Comparison of ENCODE assay signal across 16 cellular contexts in genomic region chr4:101160792-101161592, GRCh38.
"Had no signal": no experiment of that assay in that cellular context is flagged by ENCODE, and none has a peak within 500 bp of the region (broad histone marks: within the 10 kb centered on the region; RNA-seq: fewer than 3 reads in every experiment).

No MANE protein-coding gene starts in this region.

- H3K27me3 ChIP-seq: cardiac muscle cell, spleen, upper lobe of right lung had no signal

- H3K9me3 ChIP-seq: left ventricle myocardium inferior, spleen, upper lobe of right lung had no signal

- ATAC-seq: activated CD4-positive, alpha-beta T cell treated with anti-CD3 and anti-CD28 coated beads for 36 hours; stimulated activated naive B cell treated with anti-CD40 and anti-IgM and Interleukin-4, amounts not matched to agents 10 μg/mL and 1 μg/mL and 100 μg/mL, for 72 hours; upper lobe of right lung; WTC11 had no signal

- H3K4me1 ChIP-seq: upper lobe of right lung had no signal

- FAIRE-seq: frontal cortex had no signal

- H3K4me3 ChIP-seq: cardiac muscle cell, left ventricle myocardium inferior, spleen, upper lobe of right lung had no signal

- H3K27ac ChIP-seq: cardiac muscle cell, left ventricle myocardium inferior, spleen, upper lobe of right lung had no signal

- DNase-seq: activated CD4-positive, alpha-beta T cell treated with anti-CD3 and anti-CD28 coated beads for 36 hours; activated CD4-positive, alpha-beta T cell treated with anti-CD3 and anti-CD28 coated beads, Interleukin-2, amount 50 U/mL, for 48 hours; activated gamma-delta T cell; erythroblast; left ventricle myocardium inferior; mammary epithelial cell; midbrain; occipital lobe; retina; spleen; stimulated activated CD4-positive, alpha-beta T cell treated with anti-CD3 and anti-CD28 coated beads, Interleukin-4, amount 100 ng/mL, for 4 hours; stimulated activated naive B cell treated with anti-CD40 and anti-IgM and Interleukin-4, amounts not matched to agents 10 μg/mL and 1 μg/mL and 100 μg/mL, for 72 hours; upper lobe of right lung had no signal

- H3K36me3 ChIP-seq: cardiac muscle cell, left ventricle myocardium inferior, spleen, upper lobe of right lung had no signal
